Comparison of ENCODE assay signal across 24 cellular contexts in the genomic region with DNA sequence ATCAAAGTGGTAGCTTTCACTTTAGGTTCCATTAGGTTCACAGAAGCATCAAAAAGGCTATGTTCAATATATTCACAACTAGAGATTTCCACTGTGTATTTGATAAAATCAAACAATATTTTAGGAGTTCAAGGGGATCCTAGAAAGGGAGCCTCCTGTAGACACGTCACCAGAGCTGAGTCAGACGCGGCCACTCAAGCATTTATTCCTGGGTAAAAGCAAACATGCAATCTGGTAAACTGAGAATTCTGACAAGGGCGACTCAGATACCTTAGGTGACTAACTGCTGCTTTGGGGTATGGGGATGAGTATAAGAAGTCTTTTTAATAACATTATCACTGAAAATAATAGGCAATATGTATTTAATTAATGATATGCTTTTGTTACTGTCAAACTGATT.
DNase-seq lines count a peak whose midpoint lies in the region; ATAC-seq, FAIRE-seq and TF ChIP-seq lines count a peak whose summit lies in the region.
"Had no signal": no experiment of that assay in that cellular context is flagged by ENCODE, and none has a peak within 500 bp of the region (broad histone marks: within the 10 kb centered on the region; RNA-seq: fewer than 3 reads in every experiment).

No MANE protein-coding gene starts in this region.

- H3K27me3 ChIP-seq in ACC112 (ENCODE audit: insufficient read depth, low read length) (no peaks in the 10 kb centered on the region), adipocyte (replicated peaks; ENCODE audit: control insufficient read depth, insufficient read depth, low read length) (no peaks in the 10 kb centered on the region)
- H3K27me3 ChIP-seq: Peyer's patch had no signal

- no peak for FAIRE-seq in GM12892 (lab: Jason Lieb, UNC)
- FAIRE-seq: GM12878, GM18507, HepG2 had no signal

- no peak overlapping the region for H3K9ac ChIP-seq in adipocyte (ENCODE audit: low read length)

- no peak overlapping the region for H3K27ac ChIP-seq in ACC112 (ENCODE audit: low read depth, low read length)
- H3K27ac ChIP-seq: 22Rv1, Peyer's patch had no signal

- H3K4me3 ChIP-seq in ACC112 (ENCODE audit: low read depth, low read length) (no peak overlapping the region), adipocyte (ENCODE audit: low read length) (peak overlapping the region; percentile 68)
- H3K4me3 ChIP-seq: GM12878, Peyer's patch had no signal

- TF ChIP-seq POLR2A in GM12892 (IDR thresholded peaks at IDR 0.05; ENCODE audit: low read depth, low read length): no peak

- H2AFZ ChIP-seq in ACC112 (ENCODE audit: low read length, unreplicated experiment): peak overlapping the region; percentile 80

- ATAC-seq in GM18502 (IDR thresholded peaks at IDR 0.05; ENCODE audit: poor library complexity, unreplicated experiment): no peak
- ATAC-seq: GM12878, HepG2, Right ventricle myocardium inferior had no signal

- H3K9me3 ChIP-seq in adipocyte (ENCODE audit: control insufficient read depth, low read length): peaks cover 5% of the 10 kb centered on the region
- H3K9me3 ChIP-seq: Peyer's patch had no signal

- H3K36me3 ChIP-seq in ACC112 (ENCODE audit: insufficient read depth, low read length) (no peaks in the 10 kb centered on the region), adipocyte (ENCODE audit: control insufficient read depth, insufficient read depth, low read length, severe bottlenecking) (no peaks in the 10 kb centered on the region)
- H3K36me3 ChIP-seq: Peyer's patch had no signal

- H3K79me2 ChIP-seq in ACC112 (ENCODE audit: control insufficient read depth, insufficient read depth, low read length, unreplicated experiment): no peaks in the 10 kb centered on the region

- DNase-seq in HT1080 (ENCODE audit: low read depth) (peak; percentile 26), adipocyte (ENCODE audit: low read depth) (no peak), kidney tubule cell (ENCODE audit: low spot score) (peak; percentile 77), GM12892 (ENCODE audit: insufficient read length) (no peak), NCI-H128 (lab: John Stamatoyannopoulos, UW; ENCODE audit: unreplicated experiment) (no peak), cerebellum (ENCODE audit: low spot score) (no peak)
- DNase-seq: COR-L47, DMS 273 treated with DMSO at 0.1 percent for 48 hours, DND-41, GF-D8, KBM-7, NCI-H1436 treated with DMSO at 0.1 percent for 48 hours, NCI-H2029 treated with DMSO at 0.1 percent for 48 hours, NCI-H2171, NCI-H69, Peyer's patch, SW 1271 had no signal

- no peaks in the 10 kb centered on the region for H3K4me1 ChIP-seq in ACC112 (ENCODE audit: control insufficient read depth, insufficient read depth, low read length, unreplicated experiment)
- H3K4me1 ChIP-seq in adipocyte (ENCODE audit: control insufficient read depth, insufficient read depth, low read length): no peaks in the 10 kb centered on the region
- H3K4me1 ChIP-seq: Peyer's patch had no signal

Comparison
In these comparisons a context has a peak if more than half of its experiments do, and no peak if none do; other contexts are left out.
1. DNase-seq: peak in HT1080 (single experiment) and kidney tubule cell (single experiment); none in adipocyte (single experiment), GM12892 (single experiment), NCI-H128 (single experiment) and cerebellum (single experiment).